Comparison of ENCODE assay signal across 15 cellular contexts in the genomic region with DNA sequence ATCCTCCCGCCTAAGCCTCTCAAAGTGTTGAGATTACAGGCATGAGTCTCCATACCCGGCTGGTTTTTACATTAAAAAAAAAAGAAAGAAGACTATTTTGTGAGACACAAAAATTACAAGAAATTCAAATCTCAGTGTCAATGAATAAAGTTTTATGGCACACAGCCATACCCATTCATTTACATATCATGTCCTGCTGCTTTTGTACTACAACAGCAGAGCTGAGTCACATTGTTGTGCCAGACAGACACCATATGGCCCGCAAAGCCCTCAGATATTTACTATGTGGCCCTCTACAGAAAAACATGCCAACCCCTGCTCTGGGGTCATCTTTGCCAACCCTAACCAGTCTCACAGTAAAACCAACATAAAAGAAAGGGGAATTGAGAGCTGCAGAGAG.
"Had no signal": no experiment of that assay in that cellular context is flagged by ENCODE, and none has a peak within 500 bp of the region (broad histone marks: within the 10 kb centered on the region; RNA-seq: fewer than 3 reads in every experiment).

No MANE protein-coding gene starts in this region.

- H3K27me3 Mint-ChIP-seq: naive thymus-derived CD8-positive, alpha-beta T cell had no signal

- H3K4me3 ChIP-seq: body of pancreas, mucosa of descending colon, tibial artery, vagina had no signal

- DNase-seq: activated CD4-positive, alpha-beta T cell treated with anti-CD3 and anti-CD28 coated beads for 1 hour; activated CD4-positive, alpha-beta T cell treated with anti-CD3 and anti-CD28 coated beads, Interleukin-2, amount 50 U/mL, for 48 hours; activated naive CD4-positive, alpha-beta T cell treated with Interleukin-2 at 50 U/mL for 16 hours; body of pancreas; central memory CD4-positive, alpha-beta T cell; cortex of kidney; effector CD8-positive, alpha-beta T cell; foreskin keratinocyte; mammary epithelial cell; mucosa of descending colon; naive thymus-derived CD8-positive, alpha-beta T cell; right cardiac atrium; tibial artery had no signal

- H3K4me3 Mint-ChIP-seq: naive thymus-derived CD8-positive, alpha-beta T cell; stimulated activated effector memory CD8-positive, alpha-beta T cell treated with anti-CD3 and anti-CD28 coated beads, Interleukin-12 subunit alpha, Interleukin-12 subunit beta, amount 100 ng/mL, for 72 hours had no signal

- H3K27ac Mint-ChIP-seq: stimulated activated effector memory CD8-positive, alpha-beta T cell treated with anti-CD3 and anti-CD28 coated beads, Interleukin-12 subunit alpha, Interleukin-12 subunit beta, amount 100 ng/mL, for 72 hours had no signal

- H3K9me3 Mint-ChIP-seq: naive thymus-derived CD8-positive, alpha-beta T cell; stimulated activated effector memory CD8-positive, alpha-beta T cell treated with anti-CD3 and anti-CD28 coated beads, Interleukin-12 subunit alpha, Interleukin-12 subunit beta, amount 100 ng/mL, for 72 hours had no signal
